ENCODE assay signal across 1 cellular context in genomic region chr2:113198790-113199612, GRCh38.
TF ChIP-seq lines count a peak whose summit lies in the region.

No MANE protein-coding gene starts in this region.

TF ChIP-seq in HepG2, 621 proteins besides CTCF, POLR2A, EP300 and RAD21 (continued from another document and continues in another):
- TF ChIP-seq ZNF646 (CRISPR knock-in tag; IDR thresholded peaks at IDR 0.05) (no peak), ATF7 (IDR thresholded peaks at IDR 0.05) (no peak), ATF7 (CRISPR knock-in tag; IDR thresholded peaks at IDR 0.05) (0 out of 2 replicates have a peak, but pooled peaks have one; percentile 23), MED8 (CRISPR knock-in tag; IDR thresholded peaks at IDR 0.05; ENCODE audit: insufficient replicate concordance) (peak; percentile 69), HOXA5 (CRISPR knock-in tag; IDR thresholded peaks at IDR 0.05) (no peak), TRIM24 (CRISPR knock-in tag; IDR thresholded peaks at IDR 0.05) (no peak), ZNF362 (CRISPR knock-in tag; IDR thresholded peaks at IDR 0.05; ENCODE audit: borderline replicate concordance) (peak; percentile 72; the same call in 1 of the 2 replicates), TFDP2 (CRISPR knock-in tag; IDR thresholded peaks at IDR 0.05) (peak; percentile 81), ARID2 (CRISPR knock-in tag; IDR thresholded peaks at IDR 0.05; ENCODE audit: borderline replicate concordance) (peak; percentile 32; the same call in 1 of the 2 replicates), MYNN (CRISPR knock-in tag; IDR thresholded peaks at IDR 0.05; ENCODE audit: low read depth) (no peak), SALL1 (CRISPR knock-in tag; IDR thresholded peaks at IDR 0.05) (peak; percentile 92), NFIC (IDR thresholded peaks at IDR 0.05; ENCODE audit: low read length) (no peak), HNRNPK (IDR thresholded peaks at IDR 0.05; ENCODE audit: low read depth, low read length, poor library complexity, severe bottlenecking) (peak; percentile 55), HOMEZ (CRISPR knock-in tag; IDR thresholded peaks at IDR 0.05; ENCODE audit: low read depth) (peak; percentile 45; the same call in 1 of the 2 replicates), MXI1 (IDR thresholded peaks at IDR 0.05; ENCODE audit: borderline replicate concordance, low read depth, low read length) (peak; percentile 76; the same call in 2 of the 3 replicates), STAT5B (CRISPR knock-in tag; IDR thresholded peaks at IDR 0.05) (no peak), SP5 (CRISPR knock-in tag; IDR thresholded peaks at IDR 0.05; ENCODE audit: borderline replicate concordance, low read depth) (peak; percentile 52), HNF1A (IDR thresholded peaks at IDR 0.05; ENCODE audit: low read depth) (no peak), HNF1A (CRISPR knock-in tag; IDR thresholded peaks at IDR 0.05; ENCODE audit: borderline replicate concordance) (peak; percentile 84), SKI (IDR thresholded peaks at IDR 0.05; ENCODE audit: partially characterized antibody) (peak; percentile 52), ZNF510 (CRISPR knock-in tag; IDR thresholded peaks at IDR 0.05; ENCODE audit: low read depth) (no peak), MTA1 (CRISPR knock-in tag; IDR thresholded peaks at IDR 0.05; ENCODE audit: borderline replicate concordance) (peak; percentile 54; the same call in 1 of the 2 replicates), ZNF672 (CRISPR knock-in tag; IDR thresholded peaks at IDR 0.05) (no peak), HOXA3 (CRISPR knock-in tag; IDR thresholded peaks at IDR 0.05) (peak; percentile 87), YEATS4 (CRISPR knock-in tag; IDR thresholded peaks at IDR 0.05; ENCODE audit: borderline replicate concordance) (peak; percentile 90; the same call in 1 of the 2 replicates), ZNF589 (CRISPR knock-in tag; conservative IDR thresholded peaks at IDR 0.05) (peak; percentile 93), TOE1 (CRISPR knock-in tag; IDR thresholded peaks at IDR 0.05) (peak; percentile 91; the same call in 1 of the 2 replicates), PHF5A (CRISPR knock-in tag; IDR thresholded peaks at IDR 0.05; ENCODE audit: low read depth, unreplicated experiment) (peak; percentile 57), BRF2 (CRISPR knock-in tag; IDR thresholded peaks at IDR 0.05) (no peak), TFE3 (CRISPR knock-in tag; IDR thresholded peaks at IDR 0.05) (peak; percentile 52; the same call in 1 of the 2 replicates), ZNF276 (CRISPR knock-in tag; IDR thresholded peaks at IDR 0.05; ENCODE audit: low read depth) (peak; percentile 56; the same call in 1 of the 2 replicates), SNRNP70 (IDR thresholded peaks at IDR 0.05; ENCODE audit: low read depth, low read length) (no peak), AFF4 (CRISPR knock-in tag; IDR thresholded peaks at IDR 0.05) (no peak)
